9 cellular contexts compared by ENCODE assay signal in the genomic region with DNA sequence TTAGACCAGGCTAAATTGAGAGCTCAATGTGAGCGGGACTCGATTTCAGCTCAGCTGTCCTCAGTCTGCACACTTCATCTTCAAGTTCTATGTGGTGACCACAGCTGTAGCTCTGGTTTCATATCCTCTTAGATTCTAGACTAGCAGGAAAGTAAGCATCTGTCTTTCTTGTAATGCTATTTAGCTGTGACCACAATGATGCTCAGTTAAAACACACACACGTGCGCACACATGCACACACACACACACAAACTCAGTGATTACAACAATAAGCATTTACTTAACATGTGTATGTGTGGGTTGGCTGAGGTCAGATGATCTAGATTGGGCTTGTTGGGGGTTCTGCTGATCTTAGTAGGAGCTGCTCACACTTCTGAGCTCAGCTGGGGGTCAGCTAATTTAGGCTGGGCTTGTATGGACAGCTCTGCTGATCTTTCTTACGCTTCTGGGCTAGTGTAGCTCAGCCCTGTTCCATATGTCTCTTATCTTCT.
DNase-seq lines count a peak whose midpoint lies in the region; ATAC-seq, FAIRE-seq and TF ChIP-seq lines count a peak whose summit lies in the region.
"Had no signal": no experiment of that assay in that cellular context is flagged by ENCODE, and none has a peak within 500 bp of the region (broad histone marks: within the 10 kb centered on the region; RNA-seq: fewer than 3 reads in every experiment).

No MANE protein-coding gene starts in this region.

- no peak for ATAC-seq in A549
- ATAC-seq in GM19025 (IDR thresholded peaks at IDR 0.05; ENCODE audit: low read depth, unreplicated experiment), result peak; percentile 97
- peak; percentile 97 for ATAC-seq in HG02943 (IDR thresholded peaks at IDR 0.05; ENCODE audit: low read depth, unreplicated experiment)

- TF ChIP-seq POLR2A in A549 (IDR thresholded peaks at IDR 0.05; ENCODE audit: low read length) (no peak), Peyer's patch (IDR thresholded peaks at IDR 0.05) (no peak)

- DNase-seq in A549 (ENCODE audit: low read depth in 1 of 2, low spot score in 1 of 2) (no peak), Peyer's patch (peak in 2 of 3 donors; percentile 63 to 64), amygdala (lab: John Stamatoyannopoulos, UW) (no peak), NCI-H1436 (lab: John Stamatoyannopoulos, UW) (no peak)
- DNase-seq in activated CD4-positive, alpha-beta memory T cell treated with anti-CD3 and anti-CD28 coated beads, Interleukin-2, amount 10 ng/mL, durations not matched to agents 7 days and 5 days, result no peak
- DNase-seq in activated CD4-positive, alpha-beta T cell treated with anti-CD3 and anti-CD28 coated beads for 48 hours, result no peak
- DNase-seq: heart right ventricle had no signal

- H3K4me2 ChIP-seq in A549, result no peak overlapping the region

- H3K27me3 Mint-ChIP-seq in activated CD4-positive, alpha-beta memory T cell treated with anti-CD3 and anti-CD28 coated beads, Interleukin-2, amount 10 ng/mL, durations not matched to agents 7 days and 5 days, result no peaks in the 10 kb centered on the region

- CTCF ChIA-PET in A549 (lab: Yijun Ruan, JAX), result interaction anchor here (1.1 to 1.5 kb wide), 4 partner anchors 11 to 192 kb away, joined by 3 to 7 read pairs (median 4); no protein-coding TSS in a partner anchor
- CTCF ChIA-PET in activated CD4-positive, alpha-beta memory T cell treated with anti-CD3 and anti-CD28 coated beads, Interleukin-2, amount 10 ng/mL, durations not matched to agents 7 days and 5 days (lab: Charles Lee), result interaction anchor here (1.5 to 2.8 kb wide), 2 partner anchors 19 to 701 kb away, joined by 4 to 12 read pairs; no protein-coding TSS in a partner anchor

- no peak overlapping the region for H3K27ac Mint-ChIP-seq in activated CD4-positive, alpha-beta memory T cell treated with anti-CD3 and anti-CD28 coated beads, Interleukin-2, amount 10 ng/mL, durations not matched to agents 7 days and 5 days

- no peaks in the 10 kb centered on the region for H3K36me3 ChIP-seq in Peyer's patch
- H3K36me3 ChIP-seq: heart right ventricle had no signal

- TF ChIP-seq CTCF in A549 (IDR thresholded peaks at IDR 0.05) (no peak), Peyer's patch (IDR thresholded peaks at IDR 0.05) (no peak)

- peaks cover 3% of the 10 kb centered on the region for H3K9me3 Mint-ChIP-seq in activated CD4-positive, alpha-beta memory T cell treated with anti-CD3 and anti-CD28 coated beads, Interleukin-2, amount 10 ng/mL, durations not matched to agents 7 days and 5 days

- no peak overlapping the region for H3K4me3 Mint-ChIP-seq in activated CD4-positive, alpha-beta memory T cell treated with anti-CD3 and anti-CD28 coated beads, Interleukin-2, amount 10 ng/mL, durations not matched to agents 7 days and 5 days

- H3K36me3 Mint-ChIP-seq in activated CD4-positive, alpha-beta memory T cell treated with anti-CD3 and anti-CD28 coated beads, Interleukin-2, amount 10 ng/mL, durations not matched to agents 7 days and 5 days (ENCODE audit: low read depth), result no peaks in the 10 kb centered on the region

- no peaks in the 10 kb centered on the region for H3K27me3 ChIP-seq in Peyer's patch

- H3K9me3 ChIP-seq in A549, result no peaks in the 10 kb centered on the region
- H3K9me3 ChIP-seq in Peyer's patch, result no peaks in the 10 kb centered on the region

- TF ChIP-seq RAD21 in A549 (conservative IDR thresholded peaks at IDR 0.05 in 1 of 2, IDR thresholded peaks at IDR 0.05 in 1 of 2), result no peak

- TF ChIP-seq EP300 in A549 (IDR thresholded peaks at IDR 0.05), result no peak

- 94% methylated on average over 5 of the region's 5 CpGs for WGBS in A549 (ENCODE audit: missing lambda C conversion rate)

- peaks cover 12% of the 10 kb centered on the region for H3K4me1 ChIP-seq in A549
- peaks cover 0 to 9% (median 0%) of the 10 kb centered on the region in 4 donors for H3K4me1 ChIP-seq in Peyer's patch

- H3K4me3 ChIP-seq in A549 (no peak overlapping the region), Peyer's patch (no peak overlapping the region)
- H3K4me3 ChIP-seq: heart right ventricle had no signal

- peaks cover 25% of the 10 kb centered on the region for H3K4me1 Mint-ChIP-seq in activated CD4-positive, alpha-beta memory T cell treated with anti-CD3 and anti-CD28 coated beads, Interleukin-2, amount 10 ng/mL, durations not matched to agents 7 days and 5 days

- POLR2A ChIA-PET in A549 (lab: Yijun Ruan, JAX), result no interaction called here
- POLR2A ChIA-PET in activated CD4-positive, alpha-beta memory T cell treated with anti-CD3 and anti-CD28 coated beads, Interleukin-2, amount 10 ng/mL, durations not matched to agents 7 days and 5 days (lab: Charles Lee), result interaction anchor here (0.6 to 0.8 kb wide), 2 partner anchors 9 to 646 kb away, joined by 3 read pairs; no protein-coding TSS in a partner anchor

- peak; percentile 43 for FAIRE-seq in A549 (lab: Jason Lieb, UNC)

- H3K27ac ChIP-seq in A549 (no peak overlapping the region), Peyer's patch (no peak overlapping the region)

TF ChIP-seq in A549, 52 proteins besides CTCF, POLR2A, EP300 and RAD21:
- TF ChIP-seq CHD2 (IDR thresholded peaks at IDR 0.05; ENCODE audit: low read length, partially characterized antibody) (no peak), RFX5 (IDR thresholded peaks at IDR 0.05) (no peak), CHD4 (IDR thresholded peaks at IDR 0.05; ENCODE audit: borderline replicate concordance) (no peak), ZFP36 (IDR thresholded peaks at IDR 0.05; ENCODE audit: borderline replicate concordance, partially characterized antibody) (no peak), GATA3 (IDR thresholded peaks at IDR 0.05; ENCODE audit: borderline replicate concordance) (no peak), HOXB5 (CRISPR knock-in tag; IDR thresholded peaks at IDR 0.05) (no peak), RARB (CRISPR knock-in tag; IDR thresholded peaks at IDR 0.05) (no peak), HEYL (CRISPR knock-in tag; IDR thresholded peaks at IDR 0.05) (no peak), NFE2L2 (conservative IDR thresholded peaks at IDR 0.05; ENCODE audit: low read length) (no peak), ZSCAN20 (CRISPR knock-in tag; IDR thresholded peaks at IDR 0.05) (no peak), JUN (IDR thresholded peaks at IDR 0.05) (no peak), POLR2AphosphoS2 (conservative IDR thresholded peaks at IDR 0.05; ENCODE audit: low read length) (no peak), HDAC2 (IDR thresholded peaks at IDR 0.05) (no peak), BHLHE40 (IDR thresholded peaks at IDR 0.05; ENCODE audit: low read depth, low read length) (no peak), FOXS1 (CRISPR knock-in tag; IDR thresholded peaks at IDR 0.05) (no peak), NPAS2 (CRISPR knock-in tag; IDR thresholded peaks at IDR 0.05; ENCODE audit: borderline replicate concordance) (no peak)
- TF ChIP-seq, protein P1, sequence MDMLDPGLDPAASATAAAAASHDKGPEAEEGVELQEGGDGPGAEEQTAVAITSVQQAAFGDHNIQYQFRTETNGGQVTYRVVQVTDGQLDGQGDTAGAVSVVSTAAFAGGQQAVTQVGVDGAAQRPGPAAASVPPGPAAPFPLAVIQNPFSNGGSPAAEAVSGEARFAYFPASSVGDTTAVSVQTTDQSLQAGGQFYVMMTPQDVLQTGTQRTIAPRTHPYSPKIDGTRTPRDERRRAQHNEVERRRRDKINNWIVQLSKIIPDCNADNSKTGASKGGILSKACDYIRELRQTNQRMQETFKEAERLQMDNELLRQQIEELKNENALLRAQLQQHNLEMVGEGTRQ (IDR thresholded peaks at IDR 0.05), result no peak
- TF ChIP-seq, protein P2, sequence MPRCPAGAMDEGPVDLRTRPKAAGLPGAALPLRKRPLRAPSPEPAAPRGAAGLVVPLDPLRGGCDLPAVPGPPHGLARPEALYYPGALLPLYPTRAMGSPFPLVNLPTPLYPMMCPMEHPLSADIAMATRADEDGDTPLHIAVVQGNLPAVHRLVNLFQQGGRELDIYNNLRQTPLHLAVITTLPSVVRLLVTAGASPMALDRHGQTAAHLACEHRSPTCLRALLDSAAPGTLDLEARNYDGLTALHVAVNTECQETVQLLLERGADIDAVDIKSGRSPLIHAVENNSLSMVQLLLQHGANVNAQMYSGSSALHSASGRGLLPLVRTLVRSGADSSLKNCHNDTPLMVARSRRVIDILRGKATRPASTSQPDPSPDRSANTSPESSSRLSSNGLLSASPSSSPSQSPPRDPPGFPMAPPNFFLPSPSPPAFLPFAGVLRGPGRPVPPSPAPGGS (IDR thresholded peaks at IDR 0.05), result no peak
- TF ChIP-seq, protein P3, sequence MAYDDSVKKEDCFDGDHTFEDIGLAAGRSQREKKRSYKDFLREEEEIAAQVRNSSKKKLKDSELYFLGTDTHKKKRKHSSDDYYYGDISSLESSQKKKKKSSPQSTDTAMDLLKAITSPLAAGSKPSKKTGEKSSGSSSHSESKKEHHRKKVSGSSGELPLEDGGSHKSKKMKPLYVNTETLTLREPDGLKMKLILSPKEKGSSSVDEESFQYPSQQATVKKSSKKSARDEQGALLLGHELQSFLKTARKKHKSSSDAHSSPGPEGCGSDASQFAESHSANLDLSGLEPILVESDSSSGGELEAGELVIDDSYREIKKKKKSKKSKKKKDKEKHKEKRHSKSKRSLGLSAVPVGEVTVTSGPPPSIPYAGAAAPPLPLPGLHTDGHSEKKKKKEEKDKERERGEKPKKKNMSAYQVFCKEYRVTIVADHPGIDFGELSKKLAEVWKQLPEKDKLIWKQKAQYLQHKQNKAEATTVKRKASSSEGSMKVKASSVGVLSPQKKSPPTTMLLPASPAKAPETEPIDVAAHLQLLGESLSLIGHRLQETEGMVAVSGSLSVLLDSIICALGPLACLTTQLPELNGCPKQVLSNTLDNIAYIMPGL (CRISPR knock-in tag; IDR thresholded peaks at IDR 0.05; ENCODE audit: borderline replicate concordance), result no peak
- TF ChIP-seq, protein P4, sequence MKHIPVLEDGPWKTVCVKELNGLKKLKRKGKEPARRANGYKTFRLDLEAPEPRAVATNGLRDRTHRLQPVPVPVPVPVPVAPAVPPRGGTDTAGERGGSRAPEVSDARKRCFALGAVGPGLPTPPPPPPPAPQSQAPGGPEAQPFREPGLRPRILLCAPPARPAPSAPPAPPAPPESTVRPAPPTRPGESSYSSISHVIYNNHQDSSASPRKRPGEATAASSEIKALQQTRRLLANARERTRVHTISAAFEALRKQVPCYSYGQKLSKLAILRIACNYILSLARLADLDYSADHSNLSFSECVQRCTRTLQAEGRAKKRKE (CRISPR knock-in tag; IDR thresholded peaks at IDR 0.05; ENCODE audit: low read depth), result no peak

Comparison
In these comparisons a context has a peak if more than half of its experiments do, and no peak if none do; other contexts are left out.
1. ATAC-seq: peak in GM19025 (single experiment) and HG02943 (single experiment); none in A549 (0 of 2).
2. DNase-seq: peak in Peyer's patch (2 of 3); none in A549 (0 of 2), activated CD4-positive, alpha-beta memory T cell treated with anti-CD3 and anti-CD28 coated beads, Interleukin-2, amount 10 ng/mL, durations not matched to agents 7 days and 5 days (single experiment), activated CD4-positive, alpha-beta T cell treated with anti-CD3 and anti-CD28 coated beads for 48 hours (single experiment), amygdala (0 of 56) and NCI-H1436 (single experiment).